Comparison of ENCODE assay signal across 13 cellular contexts in genomic region chr3:100097919-100098896, GRCh38. TPM values are rescaled to one million over a fixed set of nuclear protein-coding genes. Genes with fewer than 3 reads are reported as not detected.
DNase-seq lines count a peak whose midpoint lies in the region; ATAC-seq and TF ChIP-seq lines count a peak whose summit lies in the region.
"Had no signal": no experiment of that assay in that cellular context is flagged by ENCODE, and none has a peak within 500 bp of the region (broad histone marks: within the 10 kb centered on the region; RNA-seq: fewer than 3 reads in every experiment).

No MANE protein-coding gene starts in this region.

- 67 to 82% methylated on average over 6 of the region's 6 CpGs for WGBS in lung, 2 donors
- 72 to 86% (median 79%) methylated on average over 6 of the region's 6 CpGs for WGBS in spleen, 5 donors

- H3K27ac ChIP-seq in lung (ENCODE audit: low read depth in 1 of 2, low read length in 1 of 2) (peak overlapping the region in 1 of 2 donors; percentile 77), spleen (peak overlapping the region in 6 of 8 donors; percentile 6 to 61 (median 20))

- peaks cover 6% of the 10 kb centered on the region for H3K36me3 Mint-ChIP-seq in activated naive CD4-positive, alpha-beta T cell treated with anti-CD3 and anti-CD28 coated beads, Interleukin-2, amount 10 ng/mL, durations not matched to agents 7 days and 5 days

- peaks cover 8% of the 10 kb centered on the region for H3K4me1 Mint-ChIP-seq in activated naive CD4-positive, alpha-beta T cell treated with anti-CD3 and anti-CD28 coated beads, Interleukin-2, amount 10 ng/mL, durations not matched to agents 7 days and 5 days

- TF ChIP-seq CTCF in lung (IDR thresholded peaks at IDR 0.05; ENCODE audit: control extremely low read depth, extremely low read depth) (no peak), spleen (IDR thresholded peaks at IDR 0.05 in 8 of 11, conservative IDR thresholded peaks at IDR 0.05 in 3 of 11) (no peak)

- CTCF ChIA-PET in activated naive CD4-positive, alpha-beta T cell treated with anti-CD3 and anti-CD28 coated beads, Interleukin-2, amount 10 ng/mL, durations not matched to agents 7 days and 5 days (lab: Charles Lee): interaction anchor here (1.0 to 1.1 kb wide), 2 partner anchors 8 to 156 kb away, joined by 3 to 4 read pairs; no protein-coding TSS in a partner anchor

- H3K9me3 ChIP-seq in lung (ENCODE audit: control insufficient read depth in 2 of 2, insufficient read depth in 1 of 2, low read length in 1 of 2): no peaks in the 10 kb centered on the region
- no peaks in the 10 kb centered on the region for H3K9me3 ChIP-seq in spleen

- H3K27me3 Mint-ChIP-seq in activated naive CD4-positive, alpha-beta T cell treated with anti-CD3 and anti-CD28 coated beads, Interleukin-2, amount 10 ng/mL, durations not matched to agents 7 days and 5 days: no peaks in the 10 kb centered on the region
- H3K27me3 Mint-ChIP-seq: activated B cell treated with CpG ODN at 0.5 μM for 24 hours; stimulated activated naive CD8-positive, alpha-beta T cell treated with anti-CD3 and anti-CD28 coated beads, Interleukin-15, Interleukin-2, amounts not matched to agents 100 ng/mL and 50 ng/mL, for 24 hours had no signal

- H3K27ac Mint-ChIP-seq in activated naive CD4-positive, alpha-beta T cell treated with anti-CD3 and anti-CD28 coated beads, Interleukin-2, amount 10 ng/mL, durations not matched to agents 7 days and 5 days: no peak overlapping the region
- H3K27ac Mint-ChIP-seq: activated B cell treated with CpG ODN at 0.5 μM for 24 hours; stimulated activated naive CD8-positive, alpha-beta T cell treated with anti-CD3 and anti-CD28 coated beads, Interleukin-15, Interleukin-2, amounts not matched to agents 100 ng/mL and 50 ng/mL, for 24 hours had no signal

- no peak for TF ChIP-seq POLR2A in spleen (IDR thresholded peaks at IDR 0.05)

- intact Hi-C loops in Right ventricle myocardium superior (cut with DNase I): no loop called here
- intact Hi-C loops in spleen (cut with DNase I; ENCODE audit: low total_unique reads): no loop called here

- H3K27me3 ChIP-seq in lung (ENCODE audit: control insufficient read depth, insufficient read depth) (no peaks in the 10 kb centered on the region), spleen (replicated peaks in 1 of 7) (no peaks in the 10 kb centered on the region)

- no peaks in the 10 kb centered on the region for H3K36me3 ChIP-seq in lung (ENCODE audit: control insufficient read depth in 2 of 2, insufficient read depth in 2 of 2, low read length in 2 of 2)
- H3K36me3 ChIP-seq in spleen: no peaks in the 10 kb centered on the region

- H3K4me3 ChIP-seq in lung (no peak overlapping the region), spleen (no peak overlapping the region)

- ATAC-seq in Right ventricle myocardium superior (ENCODE audit: poor library complexity) (peak; percentile 93), lung (ENCODE audit: insufficient read depth, low FRiP score) (peak; percentile 29)

- no peak overlapping the region for H3K4me3 Mint-ChIP-seq in activated naive CD4-positive, alpha-beta T cell treated with anti-CD3 and anti-CD28 coated beads, Interleukin-2, amount 10 ng/mL, durations not matched to agents 7 days and 5 days
- H3K4me3 Mint-ChIP-seq: activated B cell treated with CpG ODN at 0.5 μM for 24 hours; stimulated activated naive CD8-positive, alpha-beta T cell treated with anti-CD3 and anti-CD28 coated beads, Interleukin-15, Interleukin-2, amounts not matched to agents 100 ng/mL and 50 ng/mL, for 24 hours had no signal

- H3K9me3 Mint-ChIP-seq in activated naive CD4-positive, alpha-beta T cell treated with anti-CD3 and anti-CD28 coated beads, Interleukin-2, amount 10 ng/mL, durations not matched to agents 7 days and 5 days: peaks cover 1% of the 10 kb centered on the region

- DNase-seq in M059J (ENCODE audit: low read depth) (peak; percentile 56), Right ventricle myocardium superior (no peak), lung (ENCODE audit: low spot score) (no peak), spleen (no peak), OCI-M2 (lab: John Stamatoyannopoulos, UW; ENCODE audit: unreplicated experiment) (no peak)
- no peak for DNase-seq in activated naive CD4-positive, alpha-beta T cell treated with anti-CD3 and anti-CD28 coated beads, Interleukin-2, amount 10 ng/mL, durations not matched to agents 7 days and 5 days
- no peak for DNase-seq in stimulated activated CD4-positive, alpha-beta T cell treated with anti-CD3 and anti-CD28 coated beads, Interleukin-12 subunit alpha, Interleukin-12 subunit beta, amount 100 ng/mL, for 4 hours
- no peak for DNase-seq in central memory CD4-positive, alpha-beta T cell
- DNase-seq: activated B cell treated with CpG ODN at 0.5 μM for 24 hours; amygdala; NCI-H2107; NK-92 treated with Interleukin-12 subunit alpha and Interleukin-12 subunit beta, amount 100 ng/mL, for 24 hours had no signal

- H3K4me1 ChIP-seq in lung (ENCODE audit: control insufficient read depth in 2 of 2, insufficient read depth in 2 of 2, low read length in 2 of 2) (peaks cover 4 to 9% of the 10 kb centered on the region in 2 donors), spleen (peaks cover 0 to 18% (median 11%) of the 10 kb centered on the region in 6 donors)

RNA-seq across cellular contexts. Expression of gene FILIP1L, which starts 16.1 kb away (rescaled TPM):
- total RNA-seq in M059J (2014; rRNA removed; shearing (Covaris generic)): 35.1 and 43.2 TPM in 2 replicates
- total RNA-seq in Right ventricle myocardium superior: 39.3 TPM
- 10 to 100 TPM; 27.6 to 27.8 TPM for total RNA-seq in lung
- polyA plus RNA-seq in lung: 10 to 100 TPM in 1 of 2 donors, 1 to 10 TPM in 1; 8.3 to 17.3 TPM
- total RNA-seq in spleen: 10 to 100 TPM; 17.6 to 47.7 (median 41.3) TPM
- 10 to 100 TPM; 11.1 to 15.2 (median 14.0) TPM for polyA plus RNA-seq in spleen
